Comparison of ENCODE assay signal across 14 cellular contexts in the genomic region with DNA sequence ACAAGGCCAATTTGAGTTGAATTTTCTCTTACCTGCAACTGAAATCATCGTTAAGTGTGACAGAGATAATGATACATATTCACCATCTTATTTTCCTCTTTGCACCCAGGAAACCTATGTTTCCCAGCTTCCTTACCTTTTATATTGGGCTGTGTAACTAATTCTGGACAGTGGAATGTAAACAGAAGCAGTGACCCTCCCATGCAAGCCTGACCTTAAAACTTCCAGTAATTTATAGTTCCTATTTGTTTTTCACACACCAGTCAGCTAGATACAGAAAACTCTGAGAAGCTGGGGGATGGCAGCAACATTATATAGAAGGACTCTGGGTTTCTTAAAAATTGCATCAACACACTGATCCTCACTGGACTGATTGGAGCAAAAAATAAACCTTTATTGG. TPM values are rescaled to one million over a fixed set of nuclear protein-coding genes. Genes with fewer than 3 reads are reported as not detected.
DNase-seq lines count a peak whose midpoint lies in the region; ATAC-seq, FAIRE-seq and TF ChIP-seq lines count a peak whose summit lies in the region.
"Had no signal": no experiment of that assay in that cellular context is flagged by ENCODE, and none has a peak within 500 bp of the region (broad histone marks: within the 10 kb centered on the region; RNA-seq: fewer than 3 reads in every experiment).

No MANE protein-coding gene starts in this region.

- H4K20me1 ChIP-seq in K562 (replicated peaks; ENCODE audit: control insufficient read depth, insufficient read depth, low read length) = no peaks in the 10 kb centered on the region

- BruUV-seq in K562 (replicated peaks; lab: Mats Ljungman, UMichigan) = no TSS peak

- ATAC-seq in K562 = no peak
- ATAC-seq in naive thymus-derived CD4-positive, alpha-beta T cell = no peak

- H3K9ac ChIP-seq in K562 (ENCODE audit: insufficient read depth in 1 of 2, low read depth in 2 of 2, low read length in 2 of 2) (no peak overlapping the region), liver (ENCODE audit: low read depth in 1 of 2, low read length in 2 of 2) (peak overlapping the region in 1 of 2 donors; percentile 7)

- intact Hi-C loops in K562 (cut with micrococcal nuclease) = loop anchor here (2.0 to 10.0 kb wide), 3 partner anchors 45 to 127 kb away; no protein-coding TSS in a partner anchor
- intact Hi-C loops in uterus (cut with DNase I; ENCODE audit: low total_unique reads) = no loop called here
- intact Hi-C loops in naive thymus-derived CD4-positive, alpha-beta T cell (cut with micrococcal nuclease) = loop anchor here in 1 of 2 donors (10.0 kb wide), 1 partner anchor 967 kb away; the partner anchor contains the start of gene POLR2M

- H3K9me3 ChIP-seq in K562 (replicated peaks; ENCODE audit: control insufficient read depth, insufficient read depth, low read depth, low read length) (no peaks in the 10 kb centered on the region), liver (ENCODE audit: control insufficient read depth in 4 of 4, low read length in 3 of 4) (no peaks in the 10 kb centered on the region), uterus (no peaks in the 10 kb centered on the region)
- H3K9me3 ChIP-seq in naive thymus-derived CD4-positive, alpha-beta T cell (ENCODE audit: control insufficient read depth in 2 of 3, low read length in 3 of 3) = no peaks in the 10 kb centered on the region

- TF ChIP-seq POLR2A in K562 (conservative IDR thresholded peaks at IDR 0.05) = no peak
- no peak for TF ChIP-seq POLR2A in uterus (IDR thresholded peaks at IDR 0.05)

- peak overlapping the region; percentile 84; the same call in 1 of the 2 replicates for H2AFZ ChIP-seq in K562 (ENCODE audit: low read depth, low read length)

- no peak for FAIRE-seq in K562 (lab: Jason Lieb, UNC)
- FAIRE-seq: H1 had no signal

- H3K27ac ChIP-seq in K562 (ENCODE audit: extremely low read depth, low read depth, low read length) = peak overlapping the region; percentile 58; the same call in 1 of the 3 replicates
- no peak overlapping the region for H3K27ac ChIP-seq in liver (ENCODE audit: low read depth in 1 of 2, low read length in 2 of 2)
- H3K27ac ChIP-seq in uterus = peak overlapping the region; percentile 74 to 81
- no peak overlapping the region for H3K27ac ChIP-seq in naive thymus-derived CD4-positive, alpha-beta T cell (ENCODE audit: low read depth, low read length)

- H3K36me3 ChIP-seq in K562 (ENCODE audit: control insufficient read depth, insufficient read depth, low read length) = no peaks in the 10 kb centered on the region
- H3K36me3 ChIP-seq in liver (ENCODE audit: control insufficient read depth in 4 of 4, insufficient read depth in 3 of 4, low read depth in 1 of 4, low read length in 3 of 4) = no peaks in the 10 kb centered on the region
- H3K36me3 ChIP-seq in uterus = no peaks in the 10 kb centered on the region
- no peaks in the 10 kb centered on the region for H3K36me3 ChIP-seq in naive thymus-derived CD4-positive, alpha-beta T cell (ENCODE audit: control insufficient read depth in 2 of 3, insufficient read depth in 3 of 3, low read length in 3 of 3)

- peak; percentile 47 for DNase-seq in HuH-7 (ENCODE audit: low spot score)
- no peak for DNase-seq in K562 (ENCODE audit: extremely low read depth in 1 of 4, low spot score in 3 of 4)
- no peak for DNase-seq in uterus
- DNase-seq in activated CD4-positive, CD25-positive, alpha-beta regulatory T cell treated with anti-CD3 and anti-CD28 coated beads, Interleukin-2, amount 50 U/mL, for 72 hours = no peak
- no peak for DNase-seq in naive thymus-derived CD4-positive, alpha-beta T cell
- DNase-seq in activated T-cell treated with anti-CD3 and anti-CD28 coated beads, Interleukin-2, amount 50 U/mL, for 24 hours = no peak
- DNase-seq: ACHN; CD4-positive, CD25-positive, alpha-beta regulatory T cell; Kasumi-1; NCI-H2029; NCI-H2171 treated with DMSO at 0.1 percent for 48 hours; NCI-H82 had no signal

- 0% methylated on average over 1 of the region's 1 CpG for WGBS in K562 (ENCODE audit: insufficient coverage, low coverage, missing lambda C conversion rate)
- whole genome bisulfite sequencing in liver = 74% methylated on average over 1 of the region's 1 CpG

- H3K4me1 ChIP-seq in K562 (replicated peaks in 1 of 2; ENCODE audit: control insufficient read depth in 2 of 2, insufficient read depth in 2 of 2, low read length in 2 of 2) (peaks cover 14 to 48% of the 10 kb centered on the region in 2 experiments), liver (ENCODE audit: control insufficient read depth in 4 of 4, insufficient read depth in 4 of 4, low read length in 3 of 4) (peaks cover 0 to 5% (median 1%) of the 10 kb centered on the region in 4 donors), uterus (peaks cover 0 to 3% of the 10 kb centered on the region in 2 donors)
- H3K4me1 ChIP-seq in naive thymus-derived CD4-positive, alpha-beta T cell (ENCODE audit: control insufficient read depth in 2 of 2, insufficient read depth in 2 of 2, low read length in 2 of 2) = peaks cover 0 to 5% of the 10 kb centered on the region in 2 donors

- H3K27me3 ChIP-seq in K562 (ENCODE audit: control insufficient read depth in 2 of 2, insufficient read depth in 2 of 2, low read length in 2 of 2) (no peaks in the 10 kb centered on the region), liver (ENCODE audit: control insufficient read depth in 4 of 4, insufficient read depth in 4 of 4, low read length in 3 of 4) (no peaks in the 10 kb centered on the region), uterus (no peaks in the 10 kb centered on the region)
- no peaks in the 10 kb centered on the region for H3K27me3 ChIP-seq in naive thymus-derived CD4-positive, alpha-beta T cell (ENCODE audit: control insufficient read depth in 2 of 2, insufficient read depth in 2 of 2, low read length in 2 of 2)

- in situ Hi-C loops in K562 (cut with MboI) = no loop called here

- peaks cover 0 to 5% (median under 1%) of the 10 kb centered on the region in 7 donors for H3K4me1 Mint-ChIP-seq in naive thymus-derived CD4-positive, alpha-beta T cell
- no peaks in the 10 kb centered on the region for H3K4me1 Mint-ChIP-seq in activated T-cell treated with anti-CD3 and anti-CD28 coated beads, Interleukin-2, amount 50 U/mL, for 24 hours (ENCODE audit: low read depth)

- POLR2A ChIA-PET in K562 (lab: Yijun Ruan, JAX) = interaction anchor here (1.0 to 1.4 kb wide), 3 partner anchors 8 to 46 kb away, joined by 3 read pairs; no protein-coding TSS in a partner anchor
- POLR2A ChIA-PET in naive thymus-derived CD4-positive, alpha-beta T cell (lab: Charles Lee) = no interaction called here

- no peak for TF ChIP-seq EP300 in K562 (IDR thresholded peaks at IDR 0.05; ENCODE audit: low read length)

- CTCF ChIA-PET in K562 (lab: Yijun Ruan, JAX; ENCODE audit: low intra/inter-chr PET ratio) = no interaction called here
- CTCF ChIA-PET in naive thymus-derived CD4-positive, alpha-beta T cell (lab: Charles Lee) = no interaction called here

- no peak overlapping the region; the same call in 1 of the 2 replicates for H3K4me2 ChIP-seq in K562 (ENCODE audit: insufficient read depth, low read length)

- H3K9me3 Mint-ChIP-seq in naive thymus-derived CD4-positive, alpha-beta T cell = peaks cover 0 to 9% (median 0%) of the 10 kb centered on the region in 11 donors
- peaks cover 3% of the 10 kb centered on the region for H3K9me3 Mint-ChIP-seq in activated T-cell treated with anti-CD3 and anti-CD28 coated beads, Interleukin-2, amount 50 U/mL, for 24 hours
- H3K9me3 Mint-ChIP-seq: CD4-positive, CD25-positive, alpha-beta regulatory T cell had no signal

- H3K4me3 Mint-ChIP-seq in naive thymus-derived CD4-positive, alpha-beta T cell = no peak overlapping the region
- no peak overlapping the region for H3K4me3 Mint-ChIP-seq in activated T-cell treated with anti-CD3 and anti-CD28 coated beads, Interleukin-2, amount 50 U/mL, for 24 hours
- H3K4me3 Mint-ChIP-seq: CD4-positive, CD25-positive, alpha-beta regulatory T cell had no signal

- H3K79me2 ChIP-seq in K562 (ENCODE audit: control insufficient read depth, insufficient read depth, low read length) = peaks cover 2% of the 10 kb centered on the region; the same call in 2 of the 3 replicates

- TF ChIP-seq RAD21 in K562 (CRISPR knock-in tag; conservative IDR thresholded peaks at IDR 0.05 in 1 of 2, IDR thresholded peaks at IDR 0.05 in 1 of 2) = no peak
- TF ChIP-seq RAD21 in liver (IDR thresholded peaks at IDR 0.05) = no peak

- H3K4me3 ChIP-seq in K562 (no peak overlapping the region), liver (ENCODE audit: low read depth in 1 of 3, low read length in 3 of 3) (peak overlapping the region in 1 of 3 donors; percentile 1), uterus (no peak overlapping the region)
- no peak overlapping the region for H3K4me3 ChIP-seq in naive thymus-derived CD4-positive, alpha-beta T cell (ENCODE audit: low read length)

- no peak overlapping the region for H3K27ac Mint-ChIP-seq in naive thymus-derived CD4-positive, alpha-beta T cell
- no peak overlapping the region for H3K27ac Mint-ChIP-seq in activated T-cell treated with anti-CD3 and anti-CD28 coated beads, Interleukin-2, amount 50 U/mL, for 24 hours
- H3K27ac Mint-ChIP-seq: CD4-positive, CD25-positive, alpha-beta regulatory T cell had no signal

- H3K36me3 Mint-ChIP-seq in naive thymus-derived CD4-positive, alpha-beta T cell = peaks cover 0 to 7% (median 0%) of the 10 kb centered on the region in 5 donors
- H3K36me3 Mint-ChIP-seq in activated T-cell treated with anti-CD3 and anti-CD28 coated beads, Interleukin-2, amount 50 U/mL, for 24 hours (ENCODE audit: low read depth) = peaks cover 2% of the 10 kb centered on the region
- H3K36me3 Mint-ChIP-seq: CD4-positive, CD25-positive, alpha-beta regulatory T cell had no signal

- H3K9me1 ChIP-seq in K562 (ENCODE audit: control insufficient read depth, insufficient read depth, low read length) = no peaks in the 10 kb centered on the region

- no peak for TF ChIP-seq CTCF in K562 (IDR thresholded peaks at IDR 0.05 in 2 of 3, conservative IDR thresholded peaks at IDR 0.05 in 1 of 3; ENCODE audit: insufficient read depth in 2 of 3, low read depth in 1 of 3, low read length in 3 of 3)
- no peak for TF ChIP-seq CTCF in liver (IDR thresholded peaks at IDR 0.05; ENCODE audit: low read depth, low read length, missing input control)
- no peak for TF ChIP-seq CTCF in uterus (IDR thresholded peaks at IDR 0.05)

- peaks cover 0 to 14% (median 3%) of the 10 kb centered on the region in 5 donors for H3K27me3 Mint-ChIP-seq in naive thymus-derived CD4-positive, alpha-beta T cell
- H3K27me3 Mint-ChIP-seq in activated T-cell treated with anti-CD3 and anti-CD28 coated beads, Interleukin-2, amount 50 U/mL, for 24 hours = no peaks in the 10 kb centered on the region

RNA-seq across cellular contexts. Expression of gene ZNF280D, which starts 4.5 kb away (rescaled TPM):
- total RNA-seq in K562 (2011; cell fraction: chromatin; rRNA removed; ENCODE audit: low replicate concordance) = 19.1 and 52.2 TPM in 2 replicates
- total RNA-seq in K562 (2011; cell fraction: nucleolus; rRNA removed) = 7.8 and 14.2 TPM in 2 replicates
- 29.7 and 45.3 TPM in 2 replicates for total RNA-seq in K562 (2011; cell fraction: nucleoplasm; rRNA removed)
- total RNA-seq in K562 (2014; rRNA removed) (8.3 and 10.0 TPM in 2 replicates), K562 (2014; rRNA removed; fragmentation: Illumina TruSeq; extraction: Trizol) (21.8 and 25.5 TPM in 2 replicates), K562 (2015; rRNA removed; fragmentation: Illumina TruSeq; extraction: Trizol) (17.4 and 18.4 TPM in 2 replicates), K562 (2021) (18.6 and 22.0 TPM in 2 replicates), liver (10 to 100 TPM; 22.9 to 32.6 TPM), uterus (100 to 1,000 TPM in 2 of 4 donors, 10 to 100 TPM in 2; 70.9 to 116 (median 96.9) TPM)
- polyA plus RNA-seq in K562 (2011; rRNA removed) (16.1 and 18.9 TPM in 2 replicates), K562 (2014; fragmentation: Illumina TruSeq; extraction: Trizol) (16.1 and 18.3 TPM in 2 replicates), K562 (2014; fragmentation: Nextera tagmentation; extraction: Ambion mirVana) (10 to 100 TPM; 10.2 to 12.1 TPM), K562 (2014; rRNA removed) (16.3 and 19.1 TPM in 2 replicates), liver (10 to 100 TPM in 1 of 2 donors, 1 to 10 TPM in 1; 5.2 to 14.9 TPM)
- 2.8 and 6.9 TPM in 2 replicates for polyA plus RNA-seq in K562 (2011; cell fraction: cytosol; rRNA removed)
- polyA plus RNA-seq in K562 (2011; cell fraction: nucleus; rRNA removed) = 9.7 and 16.2 TPM in 2 replicates
- polyA plus RNA-seq in K562 (2012) = 11.2 and 14.9 TPM in 2 replicates
- polyA minus RNA-seq in K562 (2011; rRNA and poly(A)+ RNA removed) = 20.2 and 25.8 TPM in 2 replicates
- 4.1 and 7.2 TPM in 2 replicates for polyA minus RNA-seq in K562 (2011; cell fraction: cytosol; rRNA and poly(A)+ RNA removed)
- 10.9 and 32.7 TPM in 2 replicates for polyA minus RNA-seq in K562 (2011; cell fraction: nucleus; rRNA and poly(A)+ RNA removed)
- 10 to 100 TPM; 36.9 to 59.0 (median 41.1) TPM for total RNA-seq in naive thymus-derived CD4-positive, alpha-beta T cell
- 10 to 100 TPM in 1 of 2 donors, 1 to 10 TPM in 1; 9.3 to 17.6 TPM for polyA plus RNA-seq in naive thymus-derived CD4-positive, alpha-beta T cell

Comparison
In these comparisons a context has a peak if more than half of its experiments do, and no peak if none do; other contexts are left out.
1. H3K27ac ChIP-seq: peak in K562 (single experiment) and uterus (2 of 2); none in liver (0 of 2) and naive thymus-derived CD4-positive, alpha-beta T cell (single experiment).